Comparison of ENCODE assay signal across 9 cellular contexts in genomic region chr10:46565591-46566332, GRCh38. TPM values are rescaled to one million over a fixed set of nuclear protein-coding genes. Genes with fewer than 3 reads are reported as not detected.
DNase-seq lines count a peak whose midpoint lies in the region; ATAC-seq lines count a peak whose summit lies in the region.
"Not testable (repeated sequence)": the region's sequence is repeated elsewhere in the genome, so short reads cannot be mapped to it uniquely, and the experiment has no call there.
"Had no signal": no experiment of that assay in that cellular context is flagged by ENCODE, and none has a peak within 500 bp of the region (broad histone marks: within the 10 kb centered on the region; RNA-seq: fewer than 3 reads in every experiment).

No MANE protein-coding gene starts in this region.

- peak overlapping the region; percentile 7 for H3K4me3 Mint-ChIP-seq in activated T-cell treated with anti-CD3 and anti-CD28 coated beads, Interleukin-2, amount 50 U/mL, for 24 hours

- ATAC-seq in GM21737 (IDR thresholded peaks at IDR 0.05; ENCODE audit: unreplicated experiment): peak; percentile 70
- peak; percentile 63 for ATAC-seq in stimulated activated naive CD8-positive, alpha-beta T cell treated with anti-CD3 and anti-CD28 coated beads, Interleukin-15, Interleukin-2, amounts not matched to agents 100 U/mL and 50 U/mL, for 24 hours

- H3K27ac Mint-ChIP-seq in activated T-cell treated with anti-CD3 and anti-CD28 coated beads, Interleukin-2, amount 50 U/mL, for 24 hours: not testable (repeated sequence)

- H3K4me1 Mint-ChIP-seq in activated T-cell treated with anti-CD3 and anti-CD28 coated beads, Interleukin-2, amount 50 U/mL, for 24 hours (ENCODE audit: low read depth): not testable (repeated sequence)

- peak; percentile 72 for DNase-seq in DMS53 treated with DMSO at 0.1 percent for 48 hours (lab: John Stamatoyannopoulos, UW; ENCODE audit: unreplicated experiment)
- DNase-seq in Kasumi-1 (lab: John Stamatoyannopoulos, UW): peak; percentile 88 to 93
- peak; percentile 60 for DNase-seq in RPMI7951 (ENCODE audit: low read depth)
- peak; percentile 54 for DNase-seq in activated T-cell treated with anti-CD3 and anti-CD28 coated beads, Interleukin-2, amount 50 U/mL, for 24 hours
- DNase-seq in fibroblast of gingiva (ENCODE audit: low read depth): peak; percentile 68
- peak; percentile 74 for DNase-seq in mucosa of gallbladder (ENCODE audit: low spot score)
- peak; percentile 63 for DNase-seq in stimulated activated naive CD8-positive, alpha-beta T cell treated with anti-CD3 and anti-CD28 coated beads, Interleukin-15, Interleukin-2, amounts not matched to agents 100 U/mL and 50 U/mL, for 24 hours

- H3K27me3 Mint-ChIP-seq in activated T-cell treated with anti-CD3 and anti-CD28 coated beads, Interleukin-2, amount 50 U/mL, for 24 hours: not testable (repeated sequence)

- H3K9me3 Mint-ChIP-seq in activated T-cell treated with anti-CD3 and anti-CD28 coated beads, Interleukin-2, amount 50 U/mL, for 24 hours: not testable (repeated sequence)

- H3K36me3 Mint-ChIP-seq in activated T-cell treated with anti-CD3 and anti-CD28 coated beads, Interleukin-2, amount 50 U/mL, for 24 hours (ENCODE audit: low read depth): not testable (repeated sequence)

RNA-seq across cellular contexts. Expression of gene GPRIN2, which starts 9.3 kb away (rescaled TPM):
- not detected in 2 replicates for total RNA-seq in RPMI7951 (2014; rRNA removed; shearing (Covaris generic))
- total RNA-seq in mucosa of gallbladder: 14.8 TPM
- total RNA-seq: subcutaneous adipose tissue had no signal

RNA-seq across cellular contexts. Expression of gene SYT15, which starts 13.2 kb away (rescaled TPM):
- under 0.01 TPM in 1 of 2 replicates, not detected in the other for total RNA-seq in RPMI7951 (2014; rRNA removed; shearing (Covaris generic))
- total RNA-seq in mucosa of gallbladder: 1.4 TPM

Comparison
In these comparisons a context has a peak if more than half of its experiments do, and no peak if none do; other contexts are left out.
1. Peak in every context shown above with its lines: DNase-seq and ATAC-seq.
2. RNA of gene GPRIN2, which starts 9.3 kb away (total RNA-seq): 14.8 TPM in mucosa of gallbladder (single experiment); not detected in RPMI7951; every median in the first group is over 10 times any median in the second.